15 cellular contexts compared by ENCODE assay signal in the genomic region with DNA sequence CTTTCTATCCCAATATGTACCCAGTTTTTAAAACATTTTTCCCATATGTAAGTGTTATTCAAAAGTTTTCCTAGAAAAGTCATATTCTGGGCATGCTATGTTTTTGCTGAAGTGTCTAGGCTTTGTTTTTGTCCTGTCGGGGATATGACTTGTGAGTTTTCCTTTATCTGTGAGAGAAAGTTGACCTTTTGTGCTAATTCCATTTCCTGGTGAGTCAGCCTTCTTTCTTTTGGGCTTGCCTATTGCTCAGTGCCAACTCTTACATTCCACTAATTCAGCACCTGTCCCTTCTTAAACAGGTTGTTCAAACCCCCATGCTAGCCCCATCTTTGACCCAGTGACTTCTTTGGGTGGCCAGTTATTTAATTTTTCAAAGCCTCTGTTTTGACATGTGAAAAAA.
DNase-seq lines count a peak whose midpoint lies in the region; ATAC-seq, FAIRE-seq and TF ChIP-seq lines count a peak whose summit lies in the region.
"Had no signal": no experiment of that assay in that cellular context is flagged by ENCODE, and none has a peak within 500 bp of the region (broad histone marks: within the 10 kb centered on the region; RNA-seq: fewer than 3 reads in every experiment).

No MANE protein-coding gene starts in this region.

- no peaks in the 10 kb centered on the region for H3K79me2 ChIP-seq in endothelial cell of umbilical vein (ENCODE audit: control insufficient read depth, insufficient read depth, low read length)

- H3K9me3 Mint-ChIP-seq in nephron progenitor cell, result peaks cover 37% of the 10 kb centered on the region
- peaks cover 16% of the 10 kb centered on the region for H3K9me3 Mint-ChIP-seq in CD4-positive, alpha-beta T cell

- H3K27me3 Mint-ChIP-seq in nephron progenitor cell (ENCODE audit: low read depth, poor library complexity), result no peaks in the 10 kb centered on the region
- peaks cover 14% of the 10 kb centered on the region for H3K27me3 Mint-ChIP-seq in CD4-positive, alpha-beta T cell
- H3K27me3 Mint-ChIP-seq: T-helper 17 cell had no signal

- no peak overlapping the region for H3K4me3 Mint-ChIP-seq in nephron progenitor cell
- H3K4me3 Mint-ChIP-seq in CD4-positive, alpha-beta T cell, result no peak overlapping the region
- H3K4me3 Mint-ChIP-seq: CD14-positive monocyte, T-helper 17 cell had no signal

- CTCF ChIA-PET in endothelial cell of umbilical vein (lab: Charles Lee), result interaction anchor here (1.1 to 1.6 kb wide), 4 partner anchors 9 to 137 kb away, joined by 3 to 6 read pairs (median 4); no protein-coding TSS in a partner anchor
- CTCF ChIA-PET in CD4-positive, alpha-beta T cell (lab: Charles Lee), result no interaction called here

- no TSS peak for BruUV-seq in endothelial cell of umbilical vein (replicated peaks; lab: Mats Ljungman, UMichigan)

- no peak overlapping the region for H3K27ac Mint-ChIP-seq in nephron progenitor cell
- H3K27ac Mint-ChIP-seq in CD4-positive, alpha-beta T cell, result no peak overlapping the region
- H3K27ac Mint-ChIP-seq: CD14-positive monocyte, T-helper 17 cell had no signal

- FAIRE-seq in endothelial cell of umbilical vein (lab: Jason Lieb, UNC), result peak; percentile 92

- H3K4me1 ChIP-seq in endothelial cell of umbilical vein (ENCODE audit: control insufficient read depth, extremely low read depth, insufficient read depth, low read length) (peaks cover 35% of the 10 kb centered on the region), right lobe of liver (peaks cover 0 to 21% (median 0%) of the 10 kb centered on the region in 4 donors)

- POLR2A ChIA-PET in endothelial cell of umbilical vein (lab: Charles Lee), result interaction anchor here (0.6 kb wide), 1 partner anchor 42 kb away, joined by 3 read pairs; no protein-coding TSS in a partner anchor
- POLR2A ChIA-PET in CD4-positive, alpha-beta T cell (lab: Charles Lee), result interaction anchor here (1.0 kb wide), 1 partner anchor 9 kb away, joined by 3 read pairs; no protein-coding TSS in a partner anchor

- H3K4me1 Mint-ChIP-seq in nephron progenitor cell, result no peaks in the 10 kb centered on the region
- peaks cover 4% of the 10 kb centered on the region for H3K4me1 Mint-ChIP-seq in CD4-positive, alpha-beta T cell (ENCODE audit: low read depth)
- H3K4me1 Mint-ChIP-seq: T-helper 17 cell had no signal

- peak overlapping the region; percentile 96 for H3K4me2 ChIP-seq in endothelial cell of umbilical vein (ENCODE audit: insufficient read depth, low read length)

- no peak for TF ChIP-seq CTCF in endothelial cell of umbilical vein (IDR thresholded peaks at IDR 0.05; ENCODE audit: extremely low read depth in 1 of 2, insufficient read depth in 1 of 2, low read depth in 1 of 2, low read length in 2 of 2)
- TF ChIP-seq CTCF in right lobe of liver (IDR thresholded peaks at IDR 0.05), result no peak
- TF ChIP-seq CTCF in nephron progenitor cell (IDR thresholded peaks at IDR 0.05), result no peak
- TF ChIP-seq CTCF in CD4-positive, alpha-beta T cell (IDR thresholded peaks at IDR 0.05), result no peak

- peak overlapping the region; percentile 61 for H3K9ac ChIP-seq in endothelial cell of umbilical vein (replicated peaks; ENCODE audit: extremely low read depth, insufficient read depth, low read length)

- TF ChIP-seq POLR2A in endothelial cell of umbilical vein (IDR thresholded peaks at IDR 0.05; ENCODE audit: low read depth, low read length), result no peak
- TF ChIP-seq POLR2A in right lobe of liver (IDR thresholded peaks at IDR 0.05), result no peak

- H4K20me1 ChIP-seq in endothelial cell of umbilical vein (replicated peaks; ENCODE audit: control insufficient read depth, extremely low read depth, insufficient read depth, low read length), result no peaks in the 10 kb centered on the region

- peaks cover 2% of the 10 kb centered on the region for H3K9me3 ChIP-seq in endothelial cell of umbilical vein (replicated peaks; ENCODE audit: control insufficient read depth, insufficient read depth, low read length)
- no peaks in the 10 kb centered on the region for H3K9me3 ChIP-seq in right lobe of liver
- H3K9me3 ChIP-seq in CD4-positive, alpha-beta T cell (ENCODE audit: control insufficient read depth, low read length), result peaks cover 16% of the 10 kb centered on the region

- no peaks in the 10 kb centered on the region for H3K36me3 ChIP-seq in endothelial cell of umbilical vein (ENCODE audit: control insufficient read depth in 2 of 2, extremely low read depth in 1 of 2, insufficient read depth in 2 of 2, low read length in 2 of 2)
- H3K36me3 ChIP-seq in right lobe of liver, result no peaks in the 10 kb centered on the region
- H3K36me3 ChIP-seq: tibial nerve had no signal

- no peak overlapping the region for H2AFZ ChIP-seq in endothelial cell of umbilical vein (ENCODE audit: low read depth, low read length)

- H3K4me3 ChIP-seq in endothelial cell of umbilical vein (replicated peaks in 1 of 3; ENCODE audit: insufficient read depth in 1 of 3, low read depth in 1 of 3, low read length in 3 of 3) (peak overlapping the region in 1 of 3 experiments; percentile 56), right lobe of liver (no peak overlapping the region)
- H3K4me3 ChIP-seq: tibial nerve had no signal

- H3K27me3 ChIP-seq in endothelial cell of umbilical vein (ENCODE audit: control insufficient read depth in 2 of 2, insufficient read depth in 2 of 2, low read length in 2 of 2) (no peaks in the 10 kb centered on the region), right lobe of liver (no peaks in the 10 kb centered on the region)
- no peaks in the 10 kb centered on the region for H3K27me3 ChIP-seq in CD4-positive, alpha-beta T cell (ENCODE audit: control insufficient read depth, insufficient read depth, low read length)
- H3K27me3 ChIP-seq: tibial nerve had no signal

- H3K36me3 Mint-ChIP-seq in nephron progenitor cell (ENCODE audit: low read depth), result no peaks in the 10 kb centered on the region
- H3K36me3 Mint-ChIP-seq in CD4-positive, alpha-beta T cell (ENCODE audit: low read depth), result no peaks in the 10 kb centered on the region

- intact Hi-C loops in endothelial cell of umbilical vein (cut with micrococcal nuclease) (loop anchor here (1.0 to 5.0 kb wide), 7 partner anchors 18 to 402 kb away; no protein-coding TSS in a partner anchor), right lobe of liver (cut with DNase I) (no loop called here)
- intact Hi-C loops in CD4-positive, alpha-beta T cell (cut with DNase I, micrococcal nuclease), result no loop called here

- no peaks in the 10 kb centered on the region for H3K9me1 ChIP-seq in endothelial cell of umbilical vein (replicated peaks; ENCODE audit: control insufficient read depth, extremely low read depth, insufficient read depth, low read length)

- ATAC-seq in right lobe of liver (peak; percentile 77 to 93 (median 82)), GM18520 (IDR thresholded peaks at IDR 0.05; ENCODE audit: unreplicated experiment) (no peak), GM21360 (IDR thresholded peaks at IDR 0.05; ENCODE audit: unreplicated experiment) (no peak)
- ATAC-seq in CD4-positive, alpha-beta T cell (ENCODE audit: poor library complexity), result no peak
- ATAC-seq: T-helper 17 cell had no signal

- H3K27ac ChIP-seq in endothelial cell of umbilical vein (ENCODE audit: insufficient read depth, low read depth, low read length), result peak overlapping the region; percentile 91
- peak overlapping the region in 1 of 3 donors; percentile 31 for H3K27ac ChIP-seq in right lobe of liver
- no peak overlapping the region for H3K27ac ChIP-seq in CD4-positive, alpha-beta T cell (ENCODE audit: low read depth, low read length)
- H3K27ac ChIP-seq: HL-60 had no signal

- WGBS in right lobe of liver (ENCODE audit: insufficient coverage, low coverage, low lambda C conversion rate, missing lambda C conversion rate), result 5% methylated on average over 1 of the region's 1 CpG

- DNase-seq in DMS53 treated with DMSO at 0.1 percent for 48 hours (lab: John Stamatoyannopoulos, UW; ENCODE audit: unreplicated experiment), result peak; percentile 69
- peak; percentile 4 for DNase-seq in OCI-M1 (lab: John Stamatoyannopoulos, UW)
- peak; percentile 94 for DNase-seq in endothelial cell of umbilical vein (ENCODE audit: low read depth, low spot score)
- DNase-seq in right lobe of liver, result no peak
- no peak for DNase-seq in nephron progenitor cell
- DNase-seq in CD4-positive, alpha-beta T cell, result no peak
- DNase-seq: islet precursor cell, NCI-H146, posterior cingulate gyrus, T-helper 17 cell had no signal

- dilution Hi-C loops in endothelial cell of umbilical vein (cut with MboI; ENCODE audit: extremely low pct_ligation_motif_present, low sequenced_read_pairs), result loop anchor here (10.0 kb wide), 1 partner anchor 140 kb away; no protein-coding TSS in a partner anchor

TF ChIP-seq in endothelial cell of umbilical vein, 7 proteins besides CTCF, POLR2A, EP300 and RAD21:
- TF ChIP-seq, protein P1, sequence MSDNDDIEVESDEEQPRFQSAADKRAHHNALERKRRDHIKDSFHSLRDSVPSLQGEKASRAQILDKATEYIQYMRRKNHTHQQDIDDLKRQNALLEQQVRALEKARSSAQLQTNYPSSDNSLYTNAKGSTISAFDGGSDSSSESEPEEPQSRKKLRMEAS (IDR thresholded peaks at IDR 0.05; ENCODE audit: insufficient read depth, insufficient read length), result no peak
- TF ChIP-seq FOS (IDR thresholded peaks at IDR 0.05; ENCODE audit: borderline replicate concordance, insufficient read depth, low read length) (peak; percentile 91), EZH2 (IDR thresholded peaks at IDR 0.05; ENCODE audit: borderline replicate concordance, low read depth, low read length, severe bottlenecking) (no peak), MYC (IDR thresholded peaks at IDR 0.05; ENCODE audit: low read depth, low read length) (no peak), POLR2AphosphoS5 (IDR thresholded peaks at IDR 0.05; ENCODE audit: insufficient read depth, low read depth, low read length) (peak; percentile 77), GATA2 (IDR thresholded peaks at IDR 0.05; ENCODE audit: insufficient read depth, insufficient read length, low read depth, low read length) (peak; percentile 83), JUN (IDR thresholded peaks at IDR 0.05; ENCODE audit: borderline replicate concordance, insufficient read depth, insufficient read length, low read depth) (peak; percentile 93)

Comparison
In these comparisons a context has a peak if more than half of its experiments do, and no peak if none do; other contexts are left out.
1. DNase-seq: peak in DMS53 treated with DMSO at 0.1 percent for 48 hours (single experiment), OCI-M1 (single experiment) and endothelial cell of umbilical vein (single experiment); none in right lobe of liver (0 of 3), nephron progenitor cell (single experiment) and CD4-positive, alpha-beta T cell (0 of 10).
2. ATAC-seq: peak in right lobe of liver (4 of 4); none in CD4-positive, alpha-beta T cell (single experiment), GM18520 (single experiment) and GM21360 (single experiment).